ENCODE assay signal across 8 cellular contexts in genomic region chr3:13069495-13069894, GRCh38. TPM values are rescaled to one million over a fixed set of nuclear protein-coding genes. Genes with fewer than 3 reads are reported as not detected.
A peak's percentile ranks its signal among the peaks of the same experiment; 100 is the strongest.
DNase-seq lines count a peak whose midpoint lies in the region; ATAC-seq and TF ChIP-seq lines count a peak whose summit lies in the region.

No MANE protein-coding gene starts in this region.

- no peaks in the 10 kb centered on the region for H3K9me3 Mint-ChIP-seq in activated naive CD8-positive, alpha-beta T cell treated with anti-CD3 and anti-CD28 coated beads, Interleukin-2, amount 50 U/mL, for 24 hours

- H3K4me1 ChIP-seq in tibial nerve = peaks cover 0 to 15% (median 9%) of the 10 kb centered on the region in 4 donors

- H3K27me3 Mint-ChIP-seq in activated naive CD8-positive, alpha-beta T cell treated with anti-CD3 and anti-CD28 coated beads, Interleukin-2, amount 50 U/mL, for 24 hours = peaks cover 12% of the 10 kb centered on the region

- H3K4me3 Mint-ChIP-seq in activated naive CD8-positive, alpha-beta T cell treated with anti-CD3 and anti-CD28 coated beads, Interleukin-2, amount 50 U/mL, for 24 hours = peak overlapping the region; percentile 34

- no peak for TF ChIP-seq CTCF in NB4 (IDR thresholded peaks at IDR 0.05; ENCODE audit: low read depth, low read length)
- TF ChIP-seq CTCF in tibial nerve (IDR thresholded peaks at IDR 0.05) = no peak

- peak overlapping the region; percentile 87 for H3K27ac Mint-ChIP-seq in activated naive CD8-positive, alpha-beta T cell treated with anti-CD3 and anti-CD28 coated beads, Interleukin-2, amount 50 U/mL, for 24 hours

- peaks cover 51% of the 10 kb centered on the region for H3K4me1 Mint-ChIP-seq in activated naive CD8-positive, alpha-beta T cell treated with anti-CD3 and anti-CD28 coated beads, Interleukin-2, amount 50 U/mL, for 24 hours

- H3K27ac ChIP-seq in tibial nerve = no peak overlapping the region

- no peaks in the 10 kb centered on the region for H3K36me3 ChIP-seq in tibial nerve

- no peaks in the 10 kb centered on the region for H3K36me3 Mint-ChIP-seq in activated naive CD8-positive, alpha-beta T cell treated with anti-CD3 and anti-CD28 coated beads, Interleukin-2, amount 50 U/mL, for 24 hours (ENCODE audit: low read depth)

- ATAC-seq in GM21367 (IDR thresholded peaks at IDR 0.05; ENCODE audit: unreplicated experiment) = peak; percentile 43
- ATAC-seq in activated naive CD8-positive, alpha-beta T cell treated with anti-CD3 and anti-CD28 coated beads, Interleukin-2, amount 50 U/mL, for 24 hours = peak; percentile 87

- no peaks in the 10 kb centered on the region for H3K9me3 ChIP-seq in tibial nerve

- intact Hi-C loops in head of caudate nucleus (cut with DNase I) = no loop called here

- TF ChIP-seq POLR2A in NB4 (IDR thresholded peaks at IDR 0.05; ENCODE audit: extremely low read depth, insufficient read length) = no peak
- no peak for TF ChIP-seq POLR2A in tibial nerve (IDR thresholded peaks at IDR 0.05)

- WGBS in tibial nerve, 2 donors = 70 to 96% methylated on average over 4 of the region's 4 CpGs

- peaks cover 0 to 27% of the 10 kb centered on the region in 2 donors for H3K27me3 ChIP-seq in tibial nerve

- DNase-seq in CMK (ENCODE audit: low read depth) (peak; percentile 81), NB4 (ENCODE audit: low read depth) (peak; percentile 74), NCI-H1436 treated with DMSO at 0.1 percent for 48 hours (lab: John Stamatoyannopoulos, UW) (no peak), tibial nerve (ENCODE audit: low spot score in 2 of 2) (no peak), head of caudate nucleus (no peak), inferior parietal cortex (ENCODE audit: extremely low spot score) (no peak)
- DNase-seq in activated naive CD8-positive, alpha-beta T cell treated with anti-CD3 and anti-CD28 coated beads, Interleukin-2, amount 50 U/mL, for 24 hours = peak; percentile 54

- no peak overlapping the region for H3K4me3 ChIP-seq in NB4 (ENCODE audit: low read depth, low read length)
- no peak overlapping the region for H3K4me3 ChIP-seq in tibial nerve

- no peak for TF ChIP-seq EP300 in tibial nerve (IDR thresholded peaks at IDR 0.05)

RNA-seq across cellular contexts. Expression of gene IQSEC1, which starts 3.7 kb away (rescaled TPM):
- 10 to 100 TPM; 58.2 to 77.5 (median 68.6) TPM for total RNA-seq in tibial nerve

Comparison
In these comparisons a context has a peak if more than half of its experiments do, and no peak if none do; other contexts are left out.
1. DNase-seq: peak in CMK (single experiment), NB4 (single experiment) and activated naive CD8-positive, alpha-beta T cell treated with anti-CD3 and anti-CD28 coated beads, Interleukin-2, amount 50 U/mL, for 24 hours (single experiment); none in NCI-H1436 treated with DMSO at 0.1 percent for 48 hours (single experiment), tibial nerve (0 of 2), head of caudate nucleus (0 of 42) and inferior parietal cortex (single experiment).